ENCODE assay signal across 1 cellular context in genomic region chr17:68509151-68510057, GRCh38.
TF ChIP-seq lines count a peak whose summit lies in the region.

No MANE protein-coding gene starts in this region.

TF ChIP-seq in HepG2, 621 proteins besides CTCF, POLR2A, EP300 and RAD21 (continued from another document and continues in another):
- TF ChIP-seq UBTF (CRISPR knock-in tag; IDR thresholded peaks at IDR 0.05) (peak; percentile 43), U2AF1 (optimal IDR thresholded peaks at IDR 0.05; ENCODE audit: low read depth, low read length) (no peak), CC2D1A (CRISPR knock-in tag; IDR thresholded peaks at IDR 0.05) (peak; percentile 56; the same call in 1 of the 2 replicates), BRD4 (CRISPR knock-in tag; IDR thresholded peaks at IDR 0.05) (no peak), ZNF230 (CRISPR knock-in tag; IDR thresholded peaks at IDR 0.05) (no peak), ZNF761 (CRISPR knock-in tag; conservative IDR thresholded peaks at IDR 0.05) (no peak), ZNF678 (CRISPR knock-in tag; IDR thresholded peaks at IDR 0.05) (no peak), MLXIP (CRISPR knock-in tag; IDR thresholded peaks at IDR 0.05; ENCODE audit: borderline replicate concordance) (no peak), ZNF224 (CRISPR knock-in tag; IDR thresholded peaks at IDR 0.05) (no peak), TEF (CRISPR knock-in tag; IDR thresholded peaks at IDR 0.05) (no peak), FOXM1 (CRISPR knock-in tag; IDR thresholded peaks at IDR 0.05) (no peak), AFF4 (CRISPR knock-in tag; IDR thresholded peaks at IDR 0.05) (no peak), HMG20B (CRISPR knock-in tag; conservative IDR thresholded peaks at IDR 0.05) (no peak), ZBTB38 (CRISPR knock-in tag; IDR thresholded peaks at IDR 0.05) (no peak; the same call in 1 of the 2 replicates), DNMT1 (CRISPR knock-in tag; IDR thresholded peaks at IDR 0.05) (0 out of 2 replicates have a peak, but pooled peaks have one; percentile 29), NFYB (CRISPR knock-in tag; IDR thresholded peaks at IDR 0.05) (no peak), ZGPAT (CRISPR knock-in tag; IDR thresholded peaks at IDR 0.05) (peak; percentile 50; the same call in 1 of the 2 replicates), ZBTB25 (CRISPR knock-in tag; IDR thresholded peaks at IDR 0.05) (0 out of 2 replicates have a peak, but pooled peaks have one; percentile 30), SP140L (CRISPR knock-in tag; IDR thresholded peaks at IDR 0.05; ENCODE audit: borderline replicate concordance) (no peak), NFIB (CRISPR knock-in tag; IDR thresholded peaks at IDR 0.05; ENCODE audit: borderline replicate concordance) (no peak), KLF6 (CRISPR knock-in tag; IDR thresholded peaks at IDR 0.05) (no peak), HMG20A (CRISPR knock-in tag; IDR thresholded peaks at IDR 0.05; ENCODE audit: borderline replicate concordance) (0 out of 2 replicates have a peak, but pooled peaks have one; percentile 45), FOXP1 (IDR thresholded peaks at IDR 0.05) (no peak), FOXP1 (CRISPR knock-in tag; IDR thresholded peaks at IDR 0.05) (no peak), PHB2 (IDR thresholded peaks at IDR 0.05; ENCODE audit: partially characterized antibody) (no peak), ZNF800 (CRISPR knock-in tag; IDR thresholded peaks at IDR 0.05) (peak; percentile 44; the same call in 1 of the 2 replicates), KDM5A (IDR thresholded peaks at IDR 0.05; ENCODE audit: borderline replicate concordance, low read length) (no peak), ZSCAN25 (CRISPR knock-in tag; IDR thresholded peaks at IDR 0.05) (0 out of 2 replicates have a peak, but pooled peaks have one; percentile 43), CSRNP1 (CRISPR knock-in tag; IDR thresholded peaks at IDR 0.05) (no peak), MAX (IDR thresholded peaks at IDR 0.05) (peak; percentile 30; the same call in 1 of the 2 replicates), RFXANK (CRISPR knock-in tag; IDR thresholded peaks at IDR 0.05) (no peak), ZNF768 (CRISPR knock-in tag; IDR thresholded peaks at IDR 0.05) (peak; percentile 89), ZSCAN29 (CRISPR knock-in tag; conservative IDR thresholded peaks at IDR 0.05) (no peak), REL (CRISPR knock-in tag; conservative IDR thresholded peaks at IDR 0.05) (no peak), E2F5 (CRISPR knock-in tag; conservative IDR thresholded peaks at IDR 0.05) (no peak), ZNF337 (CRISPR knock-in tag; IDR thresholded peaks at IDR 0.05; ENCODE audit: borderline replicate concordance, low read depth) (no peak; the same call in 1 of the 2 replicates), JUNB (CRISPR knock-in tag; IDR thresholded peaks at IDR 0.05; ENCODE audit: borderline replicate concordance) (no peak), GTF2F1 (IDR thresholded peaks at IDR 0.05; ENCODE audit: low read length) (no peak), ZNF747 (CRISPR knock-in tag; IDR thresholded peaks at IDR 0.05; ENCODE audit: borderline replicate concordance) (peak; percentile 36; the same call in 1 of the 2 replicates), ZFP36L2 (CRISPR knock-in tag; IDR thresholded peaks at IDR 0.05) (no peak), GATAD2A (CRISPR knock-in tag; IDR thresholded peaks at IDR 0.05) (no peak; the same call in 1 of the 2 replicates), ZFP91 (CRISPR knock-in tag; IDR thresholded peaks at IDR 0.05; ENCODE audit: borderline replicate concordance) (peak; percentile 30), ZNF253 (CRISPR knock-in tag; IDR thresholded peaks at IDR 0.05; ENCODE audit: borderline replicate concordance) (no peak), SOX5 (CRISPR knock-in tag; IDR thresholded peaks at IDR 0.05; ENCODE audit: borderline replicate concordance) (peak; percentile 17), ZNF468 (CRISPR knock-in tag; IDR thresholded peaks at IDR 0.05) (no peak), ARID2 (CRISPR knock-in tag; IDR thresholded peaks at IDR 0.05; ENCODE audit: borderline replicate concordance) (no peak)
